9 cellular contexts compared by ENCODE assay signal in genomic region chr10:99630439-99630838, GRCh38. TPM values are rescaled to one million over a fixed set of nuclear protein-coding genes. Genes with fewer than 3 reads are reported as not detected.
DNase-seq lines count a peak whose midpoint lies in the region; ATAC-seq and TF ChIP-seq lines count a peak whose summit lies in the region.
"Had no signal": no experiment of that assay in that cellular context is flagged by ENCODE, and none has a peak within 500 bp of the region (broad histone marks: within the 10 kb centered on the region; RNA-seq: fewer than 3 reads in every experiment).

No MANE protein-coding gene starts in this region.

- H3K36me3 Mint-ChIP-seq in CD4-positive, alpha-beta memory T cell = no peaks in the 10 kb centered on the region
- no peaks in the 10 kb centered on the region for H3K36me3 Mint-ChIP-seq in natural killer cell

- H3K4me2 ChIP-seq in PC-3 (ENCODE audit: low read length) = no peak overlapping the region

- no peak for TF ChIP-seq POLR2A in heart left ventricle (IDR thresholded peaks at IDR 0.05)
- TF ChIP-seq POLR2A in esophagus squamous epithelium (IDR thresholded peaks at IDR 0.05) = no peak

- CTCF ChIA-PET in PC-3 (lab: Charles Lee) = interaction anchor here (1.6 kb wide), 1 partner anchor 9 kb away, joined by 3 read pairs; no protein-coding TSS in a partner anchor
- CTCF ChIA-PET in CD4-positive, alpha-beta memory T cell (lab: Charles Lee; ENCODE audit: partially characterized antibody) = interaction anchor here (1.6 kb wide), 2 partner anchors 16 to 19 kb away, joined by 3 to 4 read pairs; no protein-coding TSS in a partner anchor

- intact Hi-C loops in heart left ventricle (cut with DNase I) = loop anchor here in 1 of 10 donors (5.0 kb wide), 1 partner anchor 82 kb away; no protein-coding TSS in a partner anchor
- intact Hi-C loops in Right ventricle myocardium inferior (cut with DNase I) = no loop called here
- intact Hi-C loops in PC-3 (cut with micrococcal nuclease) = loop anchor here (1.0 kb wide), 2 partner anchors 53 to 81 kb away; no protein-coding TSS in a partner anchor
- intact Hi-C loops in esophagus squamous epithelium (cut with DNase I) = no loop called here
- intact Hi-C loops in upper lobe of right lung (cut with DNase I) = no loop called here
- intact Hi-C loops in CD4-positive, alpha-beta memory T cell (cut with micrococcal nuclease) = no loop called here
- intact Hi-C loops in natural killer cell (cut with micrococcal nuclease) = no loop called here

- H3K27me3 Mint-ChIP-seq in CD4-positive, alpha-beta memory T cell = peaks cover 14 to 22% of the 10 kb centered on the region in 2 donors
- peaks cover 6 to 36% of the 10 kb centered on the region in 2 donors for H3K27me3 Mint-ChIP-seq in natural killer cell (ENCODE audit: low read depth in 2 of 2)

- no peaks in the 10 kb centered on the region for H3K79me2 ChIP-seq in PC-3 (ENCODE audit: low read length)

- H3K36me3 ChIP-seq in heart left ventricle (no peaks in the 10 kb centered on the region), PC-3 (ENCODE audit: low read depth, low read length) (no peaks in the 10 kb centered on the region), esophagus squamous epithelium (no peaks in the 10 kb centered on the region), upper lobe of right lung (no peaks in the 10 kb centered on the region)
- H3K36me3 ChIP-seq in CD4-positive, alpha-beta memory T cell (ENCODE audit: insufficient read depth, low read length) = no peaks in the 10 kb centered on the region

- H3K27ac Mint-ChIP-seq in CD4-positive, alpha-beta memory T cell = no peak overlapping the region
- no peak overlapping the region for H3K27ac Mint-ChIP-seq in natural killer cell

- H3K27me3 ChIP-seq in heart left ventricle = no peaks in the 10 kb centered on the region
- H3K27me3 ChIP-seq in PC-3 (ENCODE audit: low read length) = no peaks in the 10 kb centered on the region
- peaks cover 0 to 3% (median 0%) of the 10 kb centered on the region in 4 donors for H3K27me3 ChIP-seq in esophagus squamous epithelium
- H3K27me3 ChIP-seq in upper lobe of right lung = no peaks in the 10 kb centered on the region
- no peaks in the 10 kb centered on the region for H3K27me3 ChIP-seq in CD4-positive, alpha-beta memory T cell (ENCODE audit: insufficient read depth, low read length)

- H3K9me3 ChIP-seq in heart left ventricle (no peaks in the 10 kb centered on the region), PC-3 (ENCODE audit: low read length) (no peaks in the 10 kb centered on the region), esophagus squamous epithelium (no peaks in the 10 kb centered on the region), upper lobe of right lung (no peaks in the 10 kb centered on the region)
- H3K9me3 ChIP-seq in CD4-positive, alpha-beta memory T cell (ENCODE audit: control insufficient read depth in 1 of 2, low read length in 2 of 2) = no peaks in the 10 kb centered on the region

- no peaks in the 10 kb centered on the region for H4K20me1 ChIP-seq in PC-3 (ENCODE audit: low read length)

- no peak overlapping the region for H3K4me3 Mint-ChIP-seq in CD4-positive, alpha-beta memory T cell
- H3K4me3 Mint-ChIP-seq in natural killer cell = no peak overlapping the region

- H3K9ac ChIP-seq in PC-3 (ENCODE audit: low read length) = no peak overlapping the region

- H2AFZ ChIP-seq in PC-3 (ENCODE audit: low read length) = no peak overlapping the region

- POLR2A ChIA-PET in PC-3 (lab: Charles Lee; ENCODE audit: unreplicated experiment) = no interaction called here
- POLR2A ChIA-PET in CD4-positive, alpha-beta memory T cell (lab: Charles Lee; ENCODE audit: partially characterized antibody) = no interaction called here

- H3F3A ChIP-seq in PC-3 (ENCODE audit: low read length, unreplicated experiment) = no peaks in the 10 kb centered on the region

- H3K27ac ChIP-seq in heart left ventricle (no peak overlapping the region), PC-3 (ENCODE audit: low read length) (no peak overlapping the region), esophagus squamous epithelium (peak overlapping the region in 2 of 4 donors; percentile 54 to 66), upper lobe of right lung (no peak overlapping the region)
- no peak overlapping the region for H3K27ac ChIP-seq in CD4-positive, alpha-beta memory T cell (ENCODE audit: low read depth, low read length)

- DNase-seq in heart left ventricle (no peak), Right ventricle myocardium inferior (ENCODE audit: missing footprints) (no peak), PC-3 (peak; percentile 53), esophagus squamous epithelium (lab: John Stamatoyannopoulos, UW) (no peak), upper lobe of right lung (no peak), natural killer cell (no peak), hypothalamus (lab: John Stamatoyannopoulos, UW) (no peak)
- DNase-seq in CD4-positive, alpha-beta memory T cell = no peak
- DNase-seq: NCI-H146 had no signal

- no peaks in the 10 kb centered on the region for H3K9me2 ChIP-seq in PC-3 (replicated peaks; ENCODE audit: low read length)

- H3K9me3 Mint-ChIP-seq in CD4-positive, alpha-beta memory T cell = peaks cover 0 to 2% (median 0%) of the 10 kb centered on the region in 8 donors
- H3K9me3 Mint-ChIP-seq in natural killer cell = no peaks in the 10 kb centered on the region

- H3K4me1 Mint-ChIP-seq in CD4-positive, alpha-beta memory T cell = no peaks in the 10 kb centered on the region
- no peaks in the 10 kb centered on the region for H3K4me1 Mint-ChIP-seq in natural killer cell

- no TSS peak for BruUV-seq in PC-3 (replicated peaks; lab: Mats Ljungman, UMichigan)

- 28 to 59% (median 51%) methylated on average over 2 of the region's 2 CpGs for WGBS in heart left ventricle, 4 donors
- 10 to 21% methylated on average over 2 of the region's 2 CpGs for WGBS in esophagus squamous epithelium, 2 donors

- H3K4me3 ChIP-seq in heart left ventricle (no peak overlapping the region), PC-3 (ENCODE audit: low read length) (no peak overlapping the region), esophagus squamous epithelium (no peak overlapping the region), upper lobe of right lung (no peak overlapping the region)
- H3K4me3 ChIP-seq in CD4-positive, alpha-beta memory T cell (ENCODE audit: low read length in 2 of 2) = no peak overlapping the region

- ATAC-seq in heart left ventricle (no peak), Right ventricle myocardium inferior (no peak), PC-3 (peak; percentile 77), upper lobe of right lung (peak; percentile 53), natural killer cell (no peak)

- no peaks in the 10 kb centered on the region for H3K4me1 ChIP-seq in heart left ventricle
- no peaks in the 10 kb centered on the region for H3K4me1 ChIP-seq in PC-3 (ENCODE audit: insufficient read depth, low read length)
- peaks cover 3 to 37% (median 13%) of the 10 kb centered on the region in 3 donors for H3K4me1 ChIP-seq in esophagus squamous epithelium
- no peaks in the 10 kb centered on the region for H3K4me1 ChIP-seq in upper lobe of right lung
- H3K4me1 ChIP-seq in CD4-positive, alpha-beta memory T cell (ENCODE audit: insufficient read depth, low read length) = no peaks in the 10 kb centered on the region

- peak in 9 of 12 donors; percentile 12 to 43 (median 24) for TF ChIP-seq CTCF in heart left ventricle (IDR thresholded peaks at IDR 0.05)
- TF ChIP-seq CTCF in PC-3 (conservative IDR thresholded peaks at IDR 0.05; ENCODE audit: low read depth, low read length) = peak; percentile 64
- TF ChIP-seq CTCF in esophagus squamous epithelium (IDR thresholded peaks at IDR 0.05) = peak in 5 of 6 experiments; percentile 33 to 59 (median 47)
- TF ChIP-seq CTCF in upper lobe of right lung (IDR thresholded peaks at IDR 0.05) = peak; percentile 43
- no peak for TF ChIP-seq CTCF in natural killer cell (IDR thresholded peaks at IDR 0.05)

RNA-seq across cellular contexts. Expression of gene SLC25A28, which starts 10.2 kb away (rescaled TPM):
- 10 to 100 TPM; 15.3 to 43.3 (median 32.2) TPM for total RNA-seq in heart left ventricle
- polyA plus RNA-seq in heart left ventricle = 10 to 100 TPM; 34.7 to 56.3 TPM
- 38.2 TPM for total RNA-seq in Right ventricle myocardium inferior
- 14.2 and 16.0 TPM in 2 replicates for total RNA-seq in PC-3 (2014; rRNA removed)
- total RNA-seq in esophagus squamous epithelium = 10 to 100 TPM; 13.8 to 38.0 (median 31.6) TPM
- 47.4 TPM for total RNA-seq in upper lobe of right lung
- total RNA-seq in CD4-positive, alpha-beta memory T cell = 10 to 100 TPM; 85.7 to 91.9 TPM
- polyA plus RNA-seq in CD4-positive, alpha-beta memory T cell = 10 to 100 TPM; 19.4 to 34.2 TPM
- 10 to 100 TPM; 73.0 to 83.6 (median 75.3) TPM for total RNA-seq in natural killer cell

RNA-seq across cellular contexts. Expression of gene ENTPD7, which starts 28.9 kb away (rescaled TPM):
- 1 to 10 TPM; 1.1 to 5.6 (median 2.7) TPM for total RNA-seq in heart left ventricle
- 1 to 10 TPM in 1 of 2 donors, under 1 TPM in 1; 0.23 to 3.8 TPM for polyA plus RNA-seq in heart left ventricle
- 1.4 TPM for total RNA-seq in Right ventricle myocardium inferior
- total RNA-seq in PC-3 (2014; rRNA removed) = 6.8 and 7.8 TPM in 2 replicates
- total RNA-seq in esophagus squamous epithelium = 10 to 100 TPM in 3 of 4 donors, 1 to 10 TPM in 1; 9.0 to 31.7 (median 16.5) TPM
- total RNA-seq in upper lobe of right lung = 7.9 TPM
- 1 to 10 TPM; 3.7 to 3.9 TPM for total RNA-seq in CD4-positive, alpha-beta memory T cell
- 1 to 10 TPM; 1.7 to 2.2 TPM for polyA plus RNA-seq in CD4-positive, alpha-beta memory T cell
- 1 to 10 TPM; 3.7 to 6.3 (median 5.6) TPM for total RNA-seq in natural killer cell

Comparison
In these comparisons a context has a peak if more than half of its experiments do, and no peak if none do; other contexts are left out.
1. ATAC-seq: peak in PC-3 (single experiment) and upper lobe of right lung (single experiment); none in heart left ventricle (0 of 4), Right ventricle myocardium inferior (single experiment) and natural killer cell (0 of 3).